Comparison of ENCODE assay signal across 10 cellular contexts in the genomic region with DNA sequence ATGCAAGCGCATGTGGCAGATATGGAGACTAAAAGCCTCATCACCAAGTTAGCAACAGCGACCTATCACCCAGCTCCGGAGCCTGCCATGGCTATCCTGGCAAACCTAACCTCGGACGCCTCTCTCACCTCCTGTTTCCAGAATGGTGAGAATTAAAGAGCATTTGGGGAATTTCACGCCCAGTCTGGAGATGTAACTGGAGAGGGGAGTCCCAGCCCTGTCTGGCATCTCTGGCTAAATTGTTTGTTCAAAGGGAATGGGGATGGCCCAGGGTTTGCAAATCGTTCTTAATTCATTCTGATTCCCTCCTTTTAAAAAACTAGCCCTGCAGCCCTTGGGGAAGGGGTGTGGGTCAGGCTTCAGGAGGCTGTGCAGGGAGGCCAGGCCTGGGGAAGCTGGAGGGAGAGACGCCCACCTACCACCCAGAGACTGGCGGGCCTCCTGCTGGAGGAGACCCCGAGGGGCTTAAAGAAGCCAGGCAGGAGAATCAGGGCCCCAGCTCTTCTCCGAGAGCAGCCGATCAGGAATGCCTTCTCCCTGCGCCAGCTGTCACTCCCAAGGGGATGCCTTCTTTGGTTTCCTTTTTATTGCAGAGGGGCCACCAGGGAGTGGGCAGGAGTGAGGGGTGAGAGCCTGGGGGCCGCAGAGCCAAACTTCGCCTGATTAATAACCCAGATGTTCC. TPM values are rescaled to one million over a fixed set of nuclear protein-coding genes. Genes with fewer than 3 reads are reported as not detected.
DNase-seq lines count a peak whose midpoint lies in the region; ATAC-seq and TF ChIP-seq lines count a peak whose summit lies in the region.
"Had no signal": no experiment of that assay in that cellular context is flagged by ENCODE, and none has a peak within 500 bp of the region (broad histone marks: within the 10 kb centered on the region; RNA-seq: fewer than 3 reads in every experiment).

No MANE protein-coding gene starts in this region.

- intact Hi-C loops in esophagus muscularis mucosa (cut with DNase I) = loop anchor here (5.0 kb wide), 1 partner anchor 183 kb away; no protein-coding TSS in a partner anchor
- intact Hi-C loops in body of pancreas (cut with DNase I) = no loop called here

- TF ChIP-seq POLR2A in esophagus muscularis mucosa (IDR thresholded peaks at IDR 0.05; ENCODE audit: low read depth) (no peak), body of pancreas (IDR thresholded peaks at IDR 0.05) (no peak)

- peak overlapping the region; percentile 90 for H3K18ac ChIP-seq in neuronal stem cell (ENCODE audit: low read length)

- 65% methylated on average over 15 of the region's 15 CpGs for WGBS in esophagus muscularis mucosa
- WGBS in neuronal stem cell (ENCODE audit: extremely low coverage in 2 of 2, insufficient read length in 2 of 2, insufficient replicate concordance in 1 of 2), 2 donors = no CpG with 5 or more reads among the region's 15 CpGs
- 58% methylated on average over 8 to 15 of the region's 15 CpGs for WGBS in body of pancreas, 2 donors

- H3K4me3 ChIP-seq in AG04449 (ENCODE audit: low read depth, low read length) (peak overlapping the region; percentile 49), LNCaP clone FGC (ENCODE audit: low read depth, low read length) (peak overlapping the region; percentile 42), esophagus muscularis mucosa (peak overlapping the region; percentile 87 to 94 (median 89)), neuronal stem cell (ENCODE audit: low read length in 2 of 2) (peak overlapping the region in 1 of 2 donors; percentile 10), body of pancreas (no peak overlapping the region)
- H3K4me3 ChIP-seq: K562 had no signal

- H3K4ac ChIP-seq in neuronal stem cell (ENCODE audit: low read length) = no peak overlapping the region

- H3K4me1 ChIP-seq in esophagus muscularis mucosa (peaks cover 18 to 50% (median 43%) of the 10 kb centered on the region in 4 donors), neuronal stem cell (ENCODE audit: control insufficient read depth in 2 of 2, insufficient read depth in 1 of 2, low read depth in 1 of 2, low read length in 2 of 2) (peaks cover 2 to 27% of the 10 kb centered on the region in 2 donors), body of pancreas (peaks cover 20% of the 10 kb centered on the region)

- H3K36me3 ChIP-seq in esophagus muscularis mucosa (no peaks in the 10 kb centered on the region), neuronal stem cell (replicated peaks in 1 of 2; ENCODE audit: control insufficient read depth in 2 of 2, insufficient read depth in 2 of 2, low read length in 2 of 2) (no peaks in the 10 kb centered on the region), body of pancreas (replicated peaks in 1 of 2; ENCODE audit: insufficient read depth in 1 of 2, low read depth in 2 of 2) (no peaks in the 10 kb centered on the region)

- TF ChIP-seq EP300 in esophagus muscularis mucosa (IDR thresholded peaks at IDR 0.05) = no peak

- H2BK5ac ChIP-seq in neuronal stem cell (ENCODE audit: low read length) = peak overlapping the region; percentile 88

- peak overlapping the region; percentile 30 for H4K8ac ChIP-seq in neuronal stem cell (ENCODE audit: low read depth, low read length)

- peak overlapping the region; percentile 57 for H3K4me2 ChIP-seq in neuronal stem cell (ENCODE audit: insufficient read depth, low read length, poor library complexity, severe bottlenecking)

- H2BK12ac ChIP-seq in neuronal stem cell (ENCODE audit: low read length) = no peak overlapping the region

- H2AFZ ChIP-seq in neuronal stem cell (ENCODE audit: low read length) = peak overlapping the region; percentile 87

- no peak overlapping the region for H4K91ac ChIP-seq in neuronal stem cell (ENCODE audit: low read depth, low read length, poor library complexity)

- POLR2A ChIA-PET in AG04449 (lab: Yijun Ruan, JAX) = interaction anchor here (0.5 to 2.3 kb wide), 14 partner anchors 15 to 191 kb away, joined by 3 to 32 read pairs (median 4); no protein-coding TSS in a partner anchor

- H3K79me1 ChIP-seq in neuronal stem cell (ENCODE audit: low read depth, low read length) = peaks cover 3% of the 10 kb centered on the region

- H2BK15ac ChIP-seq in neuronal stem cell (ENCODE audit: low read length) = peak overlapping the region; percentile 91

- H3K27me3 ChIP-seq in esophagus muscularis mucosa (peaks cover 0 to 4% (median 0%) of the 10 kb centered on the region in 4 donors), neuronal stem cell (ENCODE audit: control insufficient read depth in 3 of 3, insufficient read depth in 3 of 3, low read depth in 1 of 3, low read length in 3 of 3) (peaks cover 0 to 77% (median 12%) of the 10 kb centered on the region in 3 experiments), body of pancreas (peaks cover 0 to 7% of the 10 kb centered on the region in 2 donors)

- H3K27ac ChIP-seq in esophagus muscularis mucosa (replicated peaks in 1 of 4) (peak overlapping the region; percentile 96 to 99 (median 98)), neuronal stem cell (replicated peaks; ENCODE audit: low read length) (no peak overlapping the region), body of pancreas (peak overlapping the region in 1 of 4 donors; percentile 39)

- peak overlapping the region; percentile 72 for H2AK5ac ChIP-seq in neuronal stem cell (ENCODE audit: low read depth, low read length)

- no peak overlapping the region for H3K23ac ChIP-seq in neuronal stem cell (ENCODE audit: low read depth, low read length, poor library complexity)

- CTCF ChIA-PET in AG04449 (lab: Yijun Ruan, JAX) = interaction anchor here (0.7 to 5.2 kb wide), 14 partner anchors 9 to 198 kb away, joined by 3 to 44 read pairs (median 4); no protein-coding TSS in a partner anchor

- H3K14ac ChIP-seq in neuronal stem cell (ENCODE audit: low read length) = peak overlapping the region; percentile 91

- H3K9me3 ChIP-seq in esophagus muscularis mucosa (no peaks in the 10 kb centered on the region), neuronal stem cell (replicated peaks in 1 of 2; ENCODE audit: control insufficient read depth in 2 of 2, insufficient read depth in 1 of 2, low read depth in 1 of 2, low read length in 2 of 2) (no peaks in the 10 kb centered on the region), body of pancreas (no peaks in the 10 kb centered on the region)

- peak overlapping the region; percentile 67 for H2BK120ac ChIP-seq in neuronal stem cell (ENCODE audit: low read depth, low read length)

- ATAC-seq in HG02938 (IDR thresholded peaks at IDR 0.05; ENCODE audit: unreplicated experiment) (no peak), body of pancreas (no peak)

- TF ChIP-seq CTCF in AG04449 (IDR thresholded peaks at IDR 0.05; ENCODE audit: insufficient read depth, low read length, missing control alignments) (no peak), LNCaP clone FGC (IDR thresholded peaks at IDR 0.05; ENCODE audit: control insufficient read depth, extremely low read depth, insufficient read depth) (no peak), esophagus muscularis mucosa (IDR thresholded peaks at IDR 0.05) (no peak), body of pancreas (IDR thresholded peaks at IDR 0.05) (no peak)

- DNase-seq in AG04449 (ENCODE audit: low read depth, low spot score) (no peak), LNCaP clone FGC (ENCODE audit: low read depth) (no peak), esophagus muscularis mucosa (ENCODE audit: extremely low spot score) (no peak), neuronal stem cell (ENCODE audit: low spot score) (no peak), body of pancreas (no peak), SHP77 treated with DMSO at 0.1 percent for 48 hours (lab: John Stamatoyannopoulos, UW) (no peak)
- DNase-seq in activated CD8-positive, alpha-beta memory T cell treated with anti-CD3 and anti-CD28 coated beads, Interleukin-2, amount 50 U/mL, for 48 hours = no peak
- DNase-seq: Calu3 had no signal

- no peak overlapping the region for H3K9ac ChIP-seq in neuronal stem cell (ENCODE audit: low read depth, low read length, poor library complexity)

RNA-seq across cellular contexts. Expression of gene COL5A1, which starts 1.0 kb away (rescaled TPM):
- total RNA-seq in esophagus muscularis mucosa (10 to 100 TPM; 36.0 to 89.5 (median 56.4) TPM), body of pancreas (10 to 100 TPM in 1 of 2 donors, 1 to 10 TPM in 1; 7.0 to 14.5 TPM)
- 10.1 TPM for polyA plus RNA-seq in neuronal stem cell (2013, experiment 1 of 2)
- polyA plus RNA-seq in neuronal stem cell (2013, experiment 2 of 2) = 10.2 TPM
- total RNA-seq: Calu3 had no signal

Comparison
In these comparisons a context has a peak if more than half of its experiments do, and no peak if none do; other contexts are left out.
1. H3K4me3 ChIP-seq: peak in AG04449 (single experiment), LNCaP clone FGC (single experiment) and esophagus muscularis mucosa (4 of 4); none in body of pancreas (0 of 2).